ENCODE assay signal across 9 cellular contexts in the genomic region with DNA sequence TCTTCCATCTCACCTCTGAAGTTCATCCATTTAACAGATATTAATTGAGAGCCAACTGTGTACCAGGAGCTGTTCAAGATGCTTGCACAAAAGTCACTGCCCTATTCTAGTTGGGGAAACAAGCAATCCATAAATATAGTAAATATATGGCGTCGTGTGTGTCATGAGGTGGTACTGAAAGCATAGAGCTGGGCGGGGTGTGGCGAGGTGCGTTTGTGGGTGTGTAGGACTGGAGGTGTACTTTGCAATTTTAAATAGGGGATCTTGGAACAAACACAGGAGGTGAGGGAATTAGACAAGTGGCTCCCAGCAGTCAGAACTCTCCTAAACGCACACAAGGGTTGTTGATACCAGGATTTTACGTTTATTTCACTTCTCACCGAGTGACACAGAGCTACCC. TPM values are rescaled to one million over a fixed set of nuclear protein-coding genes. Genes with fewer than 3 reads are reported as not detected.
A peak's percentile ranks its signal among the peaks of the same experiment; 100 is the strongest.
DNase-seq lines count a peak whose midpoint lies in the region; ATAC-seq, FAIRE-seq and TF ChIP-seq lines count a peak whose summit lies in the region.
"Had no signal": no experiment of that assay in that cellular context is flagged by ENCODE, and none has a peak within 500 bp of the region (broad histone marks: within the 10 kb centered on the region; RNA-seq: fewer than 3 reads in every experiment).

No MANE protein-coding gene starts in this region.

- DNase-seq in NB4 (ENCODE audit: low read depth) (no peak), endodermal cell (no peak), pancreas (no peak), DMS 273 (lab: John Stamatoyannopoulos, UW; ENCODE audit: unreplicated experiment) (no peak), NOMO-1 treated with DMSO at 0.1 percent for 48 hours (lab: John Stamatoyannopoulos, UW; ENCODE audit: unreplicated experiment) (no peak)

- 85 to 100% methylated on average over 3 to 8 of the region's 8 CpGs for WGBS in endodermal cell (ENCODE audit: insufficient coverage in 1 of 2, insufficient read length in 1 of 2), 2 experiments
- 79 to 80% methylated on average over 8 of the region's 8 CpGs for WGBS in pancreas, 2 donors

- no peaks in the 10 kb centered on the region for H3K4me1 ChIP-seq in endodermal cell (ENCODE audit: control insufficient read depth, insufficient read depth, low read length)
- H3K4me1 ChIP-seq in pancreas, result peaks cover 0 to 9% (median 0%) of the 10 kb centered on the region in 3 donors

- H3K9me3 ChIP-seq in endodermal cell (ENCODE audit: control insufficient read depth, low read length) (peaks cover 9% of the 10 kb centered on the region), pancreas (no peaks in the 10 kb centered on the region)

- FAIRE-seq in pancreas (lab: Jason Lieb, UNC), result no peak

- no peak for TF ChIP-seq POLR2A in NB4 (IDR thresholded peaks at IDR 0.05; ENCODE audit: extremely low read depth, insufficient read length)

- no peak overlapping the region for H3K27ac Mint-ChIP-seq in endodermal cell

- TF ChIP-seq CTCF in C4-2B (conservative IDR thresholded peaks at IDR 0.05) (no peak), NB4 (IDR thresholded peaks at IDR 0.05; ENCODE audit: low read depth, low read length) (no peak), endodermal cell (conservative IDR thresholded peaks at IDR 0.05) (no peak), pancreas (IDR thresholded peaks at IDR 0.05) (no peak)

- H3K4me1 Mint-ChIP-seq in endodermal cell, result peaks cover 12% of the 10 kb centered on the region

- intact Hi-C loops in pancreas (cut with DNase I), result no loop called here

- H3K27me3 Mint-ChIP-seq in endodermal cell (ENCODE audit: insufficient read depth), result peaks cover 52% of the 10 kb centered on the region

- peaks cover 6% of the 10 kb centered on the region for H3K36me3 ChIP-seq in endodermal cell (ENCODE audit: control insufficient read depth, insufficient read depth, low read length)
- H3K36me3 ChIP-seq in pancreas, result no peaks in the 10 kb centered on the region

- H3K4me3 ChIP-seq in NB4 (ENCODE audit: low read depth, low read length), result peak overlapping the region; percentile 28
- H3K4me3 ChIP-seq in endodermal cell (ENCODE audit: low read length), result peak overlapping the region; percentile 80
- H3K4me3 ChIP-seq in pancreas, result peak overlapping the region; percentile 42 to 86 (median 63)

- H3K9ac ChIP-seq in endodermal cell (ENCODE audit: extremely low read depth, low read length, poor library complexity, severe bottlenecking), result no peak overlapping the region

- ATAC-seq in pancreas, result no peak
- no peak for ATAC-seq in GM18511 (IDR thresholded peaks at IDR 0.05; ENCODE audit: unreplicated experiment)
- ATAC-seq in activated CD4-positive, CD25-positive, alpha-beta regulatory T cell treated with anti-CD3 and anti-CD28 coated beads, Interleukin-2, amount 50 U/mL, for 24 hours, result no peak

- H3K9me3 Mint-ChIP-seq in endodermal cell, result peaks cover 16% of the 10 kb centered on the region

- peaks cover 9% of the 10 kb centered on the region for H3K27me3 ChIP-seq in endodermal cell (ENCODE audit: control insufficient read depth, insufficient read depth, low read length, poor library complexity, severe bottlenecking)
- no peaks in the 10 kb centered on the region for H3K27me3 ChIP-seq in pancreas

- peak overlapping the region; percentile 69 for H3K4me3 Mint-ChIP-seq in endodermal cell

- H3K36me3 Mint-ChIP-seq in endodermal cell (ENCODE audit: low read depth), result peaks cover 6% of the 10 kb centered on the region

- peak overlapping the region; percentile 90; the same call in 1 of the 2 replicates for H3K27ac ChIP-seq in C4-2B
- H3K27ac ChIP-seq in endodermal cell (ENCODE audit: low read depth, low read length), result no peak overlapping the region
- H3K27ac ChIP-seq in pancreas, result no peak overlapping the region
- H3K27ac ChIP-seq: HL-60 had no signal

RNA-seq across cellular contexts. Expression of gene ZNF239, which starts 0.5 kb away (rescaled TPM):
- total RNA-seq in endodermal cell, result 1 to 10 TPM; 6.2 TPM
- polyA plus RNA-seq in endodermal cell (2013, experiment 1 of 2), result 4.9 TPM
- 4.8 TPM for polyA plus RNA-seq in endodermal cell (2013, experiment 2 of 2)
- total RNA-seq in pancreas, result 1 to 10 TPM; 1.2 to 3.5 (median 2.4) TPM
- polyA plus RNA-seq in pancreas, result 1 to 10 TPM; 4.8 to 5.1 TPM

RNA-seq across cellular contexts. Expression of gene ZNF485, which starts 31.3 kb away (rescaled TPM):
- 1 to 10 TPM; 3.6 to 4.3 TPM for total RNA-seq in endodermal cell
- 5.0 TPM for polyA plus RNA-seq in endodermal cell (2013, experiment 1 of 2)
- 4.0 TPM for polyA plus RNA-seq in endodermal cell (2013, experiment 2 of 2)
- 1 to 10 TPM; 3.5 to 5.7 (median 4.3) TPM for total RNA-seq in pancreas
- polyA plus RNA-seq in pancreas, result 1 to 10 TPM; 2.8 to 3.3 TPM

Comparison
In these comparisons a context has a peak if more than half of its experiments do, and no peak if none do; other contexts are left out.
1. H3K4me3 ChIP-seq: peak in every context shown above with its lines; median percentile 80 in endodermal cell; 63 in pancreas; 28 in NB4.